In genomic region chr10:12221323-12222298, GRCh38 we compare ENCODE assay signal across 11 cellular contexts. TPM values are rescaled to one million over a fixed set of nuclear protein-coding genes. Genes with fewer than 3 reads are reported as not detected.
DNase-seq lines count a peak whose midpoint lies in the region; ATAC-seq and TF ChIP-seq lines count a peak whose summit lies in the region.
"Had no signal": no experiment of that assay in that cellular context is flagged by ENCODE, and none has a peak within 500 bp of the region (broad histone marks: within the 10 kb centered on the region; RNA-seq: fewer than 3 reads in every experiment).

No MANE protein-coding gene starts in this region.

- H3K4me3 ChIP-seq in coronary artery (no peak overlapping the region), muscle layer of colon (ENCODE audit: low read depth in 1 of 2, low read length in 2 of 2) (no peak overlapping the region)
- H3K4me3 ChIP-seq: body of pancreas had no signal

- no peak for ATAC-seq in HG03139 (IDR thresholded peaks at IDR 0.05; ENCODE audit: unreplicated experiment)
- ATAC-seq: body of pancreas, sciatic nerve had no signal

- H3K4me1 ChIP-seq in muscle layer of colon (ENCODE audit: insufficient read depth, low read length): peaks cover 21% of the 10 kb centered on the region
- H3K4me1 ChIP-seq: body of pancreas had no signal

- no peak overlapping the region for H3K9ac ChIP-seq in muscle layer of colon (ENCODE audit: low read length)

- peak overlapping the region; percentile 52 to 67 for H3K27ac ChIP-seq in coronary artery
- H3K27ac ChIP-seq in muscle layer of colon (ENCODE audit: low read depth, low read length): peak overlapping the region; percentile 64
- H3K27ac ChIP-seq: body of pancreas had no signal

- H3K9me3 ChIP-seq in muscle layer of colon (ENCODE audit: low read length): no peaks in the 10 kb centered on the region
- H3K9me3 ChIP-seq: body of pancreas had no signal

- peak; percentile 45 for DNase-seq in ELR (ENCODE audit: low read depth)
- peak; percentile 50 for DNase-seq in M059J (ENCODE audit: low read depth)
- DNase-seq in coronary artery (ENCODE audit: low spot score): no peak
- DNase-seq in NCI-H146 (lab: John Stamatoyannopoulos, UW): no peak
- DNase-seq in Kasumi-1 (lab: John Stamatoyannopoulos, UW): no peak
- DNase-seq in D341Med (ENCODE audit: low spot score): no peak
- DNase-seq: body of pancreas, NCI-H774 had no signal

- no peaks in the 10 kb centered on the region for H3K27me3 ChIP-seq in muscle layer of colon (ENCODE audit: control insufficient read depth in 1 of 2, insufficient read depth in 2 of 2, low read length in 2 of 2)
- H3K27me3 ChIP-seq: body of pancreas had no signal

- peaks cover 18% of the 10 kb centered on the region for H3K36me3 ChIP-seq in muscle layer of colon (ENCODE audit: insufficient read depth, low read length)

- no peak for TF ChIP-seq CTCF in coronary artery (IDR thresholded peaks at IDR 0.05)

RNA-seq across cellular contexts. Expression of gene CDC123, which starts 25.6 kb away (rescaled TPM):
- total RNA-seq in M059J (2014; rRNA removed; shearing (Covaris generic)): 65.1 and 83.1 TPM in 2 replicates

RNA-seq across cellular contexts. Expression of gene NUDT5, which starts 25.9 kb away (rescaled TPM):
- 53.2 and 99.3 TPM in 2 replicates for total RNA-seq in M059J (2014; rRNA removed; shearing (Covaris generic))

Comparison
In these comparisons a context has a peak if more than half of its experiments do, and no peak if none do; other contexts are left out.
1. DNase-seq: peak in ELR (single experiment) and M059J (single experiment); none in coronary artery (single experiment), NCI-H146 (single experiment), Kasumi-1 (0 of 2) and D341Med (single experiment).